8 cellular contexts compared by ENCODE assay signal in genomic region chr11:67351275-67352005, GRCh38. TPM values are rescaled to one million over a fixed set of nuclear protein-coding genes. Genes with fewer than 3 reads are reported as not detected.
A peak's percentile ranks its signal among the peaks of the same experiment; 100 is the strongest.
DNase-seq lines count a peak whose midpoint lies in the region; ATAC-seq and TF ChIP-seq lines count a peak whose summit lies in the region.

No MANE protein-coding gene starts in this region.

- H3K4me3 Mint-ChIP-seq in T-helper 17 cell: peak overlapping the region; percentile 66

- H3K27me3 ChIP-seq in GM06990 (replicated peaks; ENCODE audit: control insufficient read depth, insufficient read depth, low read length) (no peaks in the 10 kb centered on the region), gastrocnemius medialis (no peaks in the 10 kb centered on the region)

- H3K36me3 ChIP-seq in GM06990 (ENCODE audit: control insufficient read depth, insufficient read depth, low read length) (peaks cover 2% of the 10 kb centered on the region; the same call in 1 of the 2 replicates), gastrocnemius medialis (peaks cover 0 to 5% of the 10 kb centered on the region in 2 donors)

- peak; percentile 98 for TF ChIP-seq CTCF in GM06990 (IDR thresholded peaks at IDR 0.05; ENCODE audit: insufficient read depth, low read length, poor library complexity, severe bottlenecking)
- peak; percentile 94 for TF ChIP-seq CTCF in astrocyte of the cerebellum (IDR thresholded peaks at IDR 0.05; ENCODE audit: low read depth, low read length, missing control alignments)
- TF ChIP-seq CTCF in gastrocnemius medialis (IDR thresholded peaks at IDR 0.05 in 4 of 5, conservative IDR thresholded peaks at IDR 0.05 in 1 of 5): peak; percentile 86 to 96 (median 94)

- no peak for ATAC-seq in T-helper 17 cell
- peak; percentile 25 to 42 for ATAC-seq in gastrocnemius medialis
- no peak for ATAC-seq in GM18511 (IDR thresholded peaks at IDR 0.05; ENCODE audit: unreplicated experiment)

- no peaks in the 10 kb centered on the region for H3K9me3 ChIP-seq in T-helper 17 cell (ENCODE audit: control insufficient read depth, low read length, poor library complexity, severe bottlenecking)
- H3K9me3 ChIP-seq in gastrocnemius medialis: no peaks in the 10 kb centered on the region

- peaks cover 47% of the 10 kb centered on the region for H3K4me1 Mint-ChIP-seq in T-helper 17 cell

- H3K36me3 Mint-ChIP-seq in T-helper 17 cell (ENCODE audit: low read depth): no peaks in the 10 kb centered on the region

- H3K27ac Mint-ChIP-seq in T-helper 17 cell: peak overlapping the region; percentile 81

- in situ Hi-C loops in astrocyte of the cerebellum (cut with HindIII; ENCODE audit: low sequenced_read_pairs): no loop called here
- in situ Hi-C loops in gastrocnemius medialis (cut with MboI; ENCODE audit: low sequenced_read_pairs in 4 of 4): loop anchor here in 3 of 4 donors (5.0 kb wide), 1 partner anchor 36 kb away; no protein-coding TSS in a partner anchor

- TF ChIP-seq POLR2A in gastrocnemius medialis (IDR thresholded peaks at IDR 0.05): no peak

- peak overlapping the region; percentile 94 to 100 (median 98) for H3K27ac ChIP-seq in gastrocnemius medialis

- H3K4me3 ChIP-seq in GM06990 (replicated peaks; ENCODE audit: low read depth, low read length) (peak overlapping the region; percentile 56), astrocyte of the cerebellum (ENCODE audit: low read depth, low read length) (no peak overlapping the region), gastrocnemius medialis (no peak overlapping the region)

- H3K27me3 Mint-ChIP-seq in T-helper 17 cell: no peaks in the 10 kb centered on the region

- intact Hi-C loops in gastrocnemius medialis (cut with DNase I; ENCODE audit: low total_unique reads): loop anchor here (1.0 kb wide), 1 partner anchor 31 kb away; no protein-coding TSS in a partner anchor

- peaks cover 36 to 41% of the 10 kb centered on the region in 2 donors for H3K4me1 ChIP-seq in gastrocnemius medialis

- DNase-seq in GM06990 (ENCODE audit: extremely low read depth, insufficient read length) (no peak), NCI-H1092 (lab: John Stamatoyannopoulos, UW) (peak; percentile 36), T-helper 17 cell (peak; percentile 51 to 64 (median 61)), astrocyte of the cerebellum (ENCODE audit: low read depth) (no peak), hepatic stellate cell (ENCODE audit: low spot score) (peak; percentile 85), gastrocnemius medialis (peak in 1 of 2 donors; percentile 70), cortex of kidney (lab: John Stamatoyannopoulos, UW) (no peak)

RNA-seq across cellular contexts. Expression of gene POLD4, which starts 1.9 kb away (rescaled TPM):
- total RNA-seq in T-helper 17 cell: 10 to 100 TPM; 45.9 to 61.0 TPM
- total RNA-seq in gastrocnemius medialis: 100 to 1,000 TPM in 2 of 4 donors, 10 to 100 TPM in 2; 57.4 to 115 (median 87.9) TPM

RNA-seq across cellular contexts. Expression of gene CLCF1, which starts 22.0 kb away (rescaled TPM):
- total RNA-seq in T-helper 17 cell (1 to 10 TPM; 7.3 to 7.5 TPM), gastrocnemius medialis (1 to 10 TPM in 2 of 4 donors, under 1 TPM in 2; 0.24 to 2.7 (median 0.91) TPM)

RNA-seq across cellular contexts. Expression of gene RAD9A, which starts 40.3 kb away (rescaled TPM):
- 10 to 100 TPM; 21.5 to 40.5 TPM for total RNA-seq in T-helper 17 cell
- 10 to 100 TPM in 2 of 4 donors, 1 to 10 TPM in 2; 5.2 to 14.7 (median 7.7) TPM for total RNA-seq in gastrocnemius medialis

RNA-seq across cellular contexts. Expression of gene SSH3, which starts 48.1 kb away (rescaled TPM):
- total RNA-seq in T-helper 17 cell: 10 to 100 TPM; 12.8 to 17.8 TPM
- total RNA-seq in gastrocnemius medialis: 10 to 100 TPM in 2 of 4 donors, 1 to 10 TPM in 2; 7.9 to 16.3 (median 11.9) TPM

RNA-seq across cellular contexts. Expression of gene PPP1CA, which starts 50.2 kb away (rescaled TPM):
- total RNA-seq in T-helper 17 cell (100 to 1,000 TPM; 133 to 146 TPM), gastrocnemius medialis (100 to 1,000 TPM in 3 of 4 donors, 10 to 100 TPM in 1; 78.4 to 193 (median 124) TPM)

Comparison
In these comparisons a context has a peak if more than half of its experiments do, and no peak if none do; other contexts are left out.
1. DNase-seq: peak in NCI-H1092 (single experiment), T-helper 17 cell (3 of 3) and hepatic stellate cell (single experiment); none in GM06990 (single experiment), astrocyte of the cerebellum (single experiment) and cortex of kidney (single experiment).
2. ATAC-seq: peak in gastrocnemius medialis (2 of 2); none in T-helper 17 cell (single experiment) and GM18511 (single experiment).
3. Peak in every context shown above with its lines, with median percentiles within 50 percentile points of each other: CTCF ChIP-seq.